Comparison of ENCODE assay signal across 11 cellular contexts in the genomic region with DNA sequence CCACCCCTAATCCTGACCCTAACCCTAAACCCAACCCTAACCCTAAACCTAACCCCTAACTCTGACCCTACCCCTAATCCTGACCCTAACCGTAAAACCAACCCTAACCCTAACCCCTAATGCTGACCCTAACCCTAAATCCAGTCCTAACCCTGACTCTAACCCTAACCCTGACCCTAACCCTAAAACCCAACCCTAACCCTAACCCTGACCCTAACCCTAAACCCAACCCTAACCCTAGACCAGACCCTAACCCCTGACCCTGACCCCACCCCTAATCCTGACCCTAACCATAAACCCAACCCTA. TPM values are rescaled to one million over a fixed set of nuclear protein-coding genes. Genes with fewer than 3 reads are reported as not detected.
DNase-seq lines count a peak whose midpoint lies in the region; ATAC-seq, FAIRE-seq and TF ChIP-seq lines count a peak whose summit lies in the region.
"Had no signal": no experiment of that assay in that cellular context is flagged by ENCODE, and none has a peak within 500 bp of the region (broad histone marks: within the 10 kb centered on the region; RNA-seq: fewer than 3 reads in every experiment).

No MANE protein-coding gene starts in this region.

- no peaks in the 10 kb centered on the region for H3K27me3 ChIP-seq in ACC112 (ENCODE audit: insufficient read depth, low read length)
- no peaks in the 10 kb centered on the region for H3K27me3 ChIP-seq in colonic mucosa

- H3K9me3 ChIP-seq in colonic mucosa: no peaks in the 10 kb centered on the region

- no peaks in the 10 kb centered on the region for H3K36me3 Mint-ChIP-seq in naive B cell
- peaks cover 16% of the 10 kb centered on the region for H3K36me3 Mint-ChIP-seq in nephron progenitor cell (ENCODE audit: low read depth)

- H3K27ac Mint-ChIP-seq in naive B cell: peak overlapping the region in 2 of 6 donors; percentile 51 to 85
- H3K27ac Mint-ChIP-seq in nephron progenitor cell: no peak overlapping the region

- H3K4me1 ChIP-seq in ACC112 (ENCODE audit: control insufficient read depth, insufficient read depth, low read length, unreplicated experiment): peaks cover 5% of the 10 kb centered on the region
- peaks cover 3% of the 10 kb centered on the region for H3K4me1 ChIP-seq in colonic mucosa

- no peak overlapping the region for H3K27ac ChIP-seq in ACC112 (ENCODE audit: low read depth, low read length)
- H3K27ac ChIP-seq in colonic mucosa: no peak overlapping the region

- intact Hi-C loops in colonic mucosa (cut with DNase I): no loop called here

- TF ChIP-seq CTCF in colonic mucosa (IDR thresholded peaks at IDR 0.05) (no peak), nephron progenitor cell (IDR thresholded peaks at IDR 0.05) (no peak)

- no peaks in the 10 kb centered on the region for H3K27me3 Mint-ChIP-seq in naive B cell
- H3K27me3 Mint-ChIP-seq in nephron progenitor cell (ENCODE audit: low read depth, poor library complexity): peaks cover 13% of the 10 kb centered on the region
- H3K27me3 Mint-ChIP-seq: IgD-negative memory B cell had no signal

- peak overlapping the region in 1 of 2 donors; percentile 65 for H3K9ac ChIP-seq in colonic mucosa (ENCODE audit: low read depth in 2 of 2, low read length in 2 of 2)

- H3K4me1 Mint-ChIP-seq in naive B cell (peaks cover 26 to 30% (median 27%) of the 10 kb centered on the region in 3 donors), nephron progenitor cell (peaks cover 27% of the 10 kb centered on the region)

- ATAC-seq in naive B cell (ENCODE audit: low read depth in 2 of 2) (no peak), GM21526 (IDR thresholded peaks at IDR 0.05; ENCODE audit: low FRiP score, unreplicated experiment) (no peak)

- peak overlapping the region; percentile 86 for H3K4me3 ChIP-seq in ACC112 (ENCODE audit: low read depth, low read length)
- peak overlapping the region; percentile 94 for H3K4me3 ChIP-seq in colonic mucosa

- peak; percentile 46 for FAIRE-seq in HTR-8/SVneo (lab: Jason Lieb, UNC)
- FAIRE-seq: colon had no signal

- peaks cover 36% of the 10 kb centered on the region for H3K79me2 ChIP-seq in ACC112 (ENCODE audit: control insufficient read depth, insufficient read depth, low read length, unreplicated experiment)

- H3K4me3 Mint-ChIP-seq in naive B cell (peak overlapping the region; percentile 77 to 89 (median 86)), nephron progenitor cell (no peak overlapping the region)

- H2AFZ ChIP-seq in ACC112 (ENCODE audit: low read length, unreplicated experiment): no peak overlapping the region

- H3K36me3 ChIP-seq in ACC112 (ENCODE audit: insufficient read depth, low read length): no peaks in the 10 kb centered on the region
- H3K36me3 ChIP-seq in colonic mucosa: no peaks in the 10 kb centered on the region

- H3K9me3 Mint-ChIP-seq in naive B cell (no peaks in the 10 kb centered on the region), nephron progenitor cell (peaks cover 14% of the 10 kb centered on the region)
- H3K9me3 Mint-ChIP-seq: IgD-negative memory B cell had no signal

- DNase-seq in HTR-8/SVneo (ENCODE audit: insufficient read length, low spot score) (no peak), colonic mucosa (no peak), naive B cell (no peak), NCI-H82 (lab: John Stamatoyannopoulos, UW) (no peak), nephron progenitor cell (no peak), NCI-H345 (lab: John Stamatoyannopoulos, UW) (no peak)

RNA-seq across cellular contexts. Expression of a gene that starts 0.7 kb away (rescaled TPM):
- 10 to 100 TPM; 50.8 to 53.2 TPM for total RNA-seq in colonic mucosa
- polyA plus RNA-seq in naive B cell (ENCODE audit: low read depth in 6 of 6): 1 to 10 TPM; 5.6 to 9.5 (median 7.1) TPM

RNA-seq across cellular contexts. Expression of a gene that starts 16.0 kb away (rescaled TPM):
- total RNA-seq in colonic mucosa: 1 to 10 TPM; 7.1 to 8.4 TPM
- polyA plus RNA-seq in naive B cell (ENCODE audit: low read depth in 6 of 6): under 1 TPM in 3 of 6 donors, not detected in 3; 0.22 to 0.54 (median 0.43) TPM
- total RNA-seq: Daoy had no signal

RNA-seq across cellular contexts. Expression of a gene that starts 30.6 kb away (rescaled TPM):
- total RNA-seq in colonic mucosa: 10 to 100 TPM; 17.3 to 53.6 TPM
- polyA plus RNA-seq in naive B cell (ENCODE audit: low read depth in 6 of 6): 10 to 100 TPM in 5 of 6 donors, 1 to 10 TPM in 1; 7.3 to 13.4 (median 11.8) TPM

RNA-seq across cellular contexts. Expression of a gene that starts 30.8 kb away (rescaled TPM):
- 100 to 1,000 TPM; 416 to 553 TPM for total RNA-seq in colonic mucosa
- polyA plus RNA-seq in naive B cell (ENCODE audit: low read depth in 6 of 6): 100 to 1,000 TPM; 320 to 459 (median 358) TPM
